Comparison of ENCODE assay signal across 16 cellular contexts in genomic region chr14:64191756-64192155, GRCh38.
DNase-seq lines count a peak whose midpoint lies in the region; ATAC-seq, FAIRE-seq and TF ChIP-seq lines count a peak whose summit lies in the region.
"Had no signal": no experiment of that assay in that cellular context is flagged by ENCODE, and none has a peak within 500 bp of the region (broad histone marks: within the 10 kb centered on the region; RNA-seq: fewer than 3 reads in every experiment).

No MANE protein-coding gene starts in this region.

- H3K4me1 ChIP-seq in PC-3 (ENCODE audit: insufficient read depth, low read length): peaks cover 4% of the 10 kb centered on the region; the same call in 1 of the 2 replicates
- peaks cover 3 to 21% (median 14%) of the 10 kb centered on the region in 4 experiments for H3K4me1 ChIP-seq in H1 (replicated peaks in 1 of 4; ENCODE audit: control insufficient read depth in 3 of 4, insufficient read depth in 4 of 4, low read length in 3 of 4)
- H3K4me1 ChIP-seq in osteoblast (ENCODE audit: insufficient read depth, low read length): peaks cover 3% of the 10 kb centered on the region

- no peak overlapping the region for H2BK20ac ChIP-seq in H1 (ENCODE audit: low read length)

- no peak overlapping the region for H3K56ac ChIP-seq in H1 (replicated peaks; ENCODE audit: insufficient read length, low read depth, low read length)

- no peak overlapping the region for H3K14ac ChIP-seq in H1 (ENCODE audit: insufficient read length)

- no peak overlapping the region for H4K5ac ChIP-seq in H1 (ENCODE audit: insufficient read length, low read depth, low read length)

- no TSS peak for BruUV-seq in PC-3 (replicated peaks; lab: Mats Ljungman, UMichigan)

- CTCF ChIA-PET in PC-3 (lab: Charles Lee) (no interaction called here), H1 (lab: Charles Lee; ENCODE audit: partially characterized antibody) (interaction anchor here (1.5 to 1.8 kb wide), 2 partner anchors 9 to 113 kb away, joined by 3 to 4 read pairs; no protein-coding TSS in a partner anchor)

- TF ChIP-seq RAD21 in H1 (IDR thresholded peaks at IDR 0.05 in 1 of 2, conservative IDR thresholded peaks at IDR 0.05 in 1 of 2; ENCODE audit: low read depth in 2 of 2, low read length in 2 of 2): no peak

- H2BK120ac ChIP-seq in H1 (replicated peaks; ENCODE audit: low read depth, low read length): no peak overlapping the region

- no peak overlapping the region for H3K18ac ChIP-seq in H1 (ENCODE audit: extremely low read depth, low read length)

- H3K9ac ChIP-seq in PC-3 (ENCODE audit: low read length): no peak overlapping the region
- no peak overlapping the region for H3K9ac ChIP-seq in H1 (replicated peaks in 1 of 4; ENCODE audit: extremely low read depth in 1 of 4, low read depth in 3 of 4, low read length in 3 of 4)
- H3K9ac ChIP-seq: KMS-11 had no signal

- no peaks in the 10 kb centered on the region; the same call in 1 of the 2 replicates for H3K23me2 ChIP-seq in H1 (ENCODE audit: low read depth, low read length)

- H3K79me1 ChIP-seq in H1 (ENCODE audit: low read depth, low read length): no peaks in the 10 kb centered on the region

- FAIRE-seq in H1 (lab: Jason Lieb, UNC): no peak
- FAIRE-seq: pancreas had no signal

- no peaks in the 10 kb centered on the region for H3K79me2 ChIP-seq in PC-3 (ENCODE audit: low read length)
- no peaks in the 10 kb centered on the region for H3K79me2 ChIP-seq in H1 (ENCODE audit: control insufficient read depth in 1 of 2, insufficient read depth in 2 of 2, low read length in 2 of 2)
- no peaks in the 10 kb centered on the region for H3K79me2 ChIP-seq in osteoblast (ENCODE audit: insufficient read depth, low read length)

- WGBS in H1 (ENCODE audit: extremely low coverage in 1 of 2, insufficient coverage in 1 of 2, insufficient read length in 1 of 2, insufficient replicate concordance in 2 of 2, low coverage in 1 of 2, low lambda C conversion rate in 2 of 2, missing lambda C conversion rate in 1 of 2), 2 experiments: 89% methylated on average over 2 of the region's 2 CpGs; no CpG with 5 or more reads in 1 of the 2 experiments

- no peaks in the 10 kb centered on the region for H3F3A ChIP-seq in PC-3 (ENCODE audit: low read length, unreplicated experiment)

- peak; percentile 90 for DNase-seq in EH (ENCODE audit: low read depth)
- peak; percentile 80 for DNase-seq in PC-3
- no peak for DNase-seq in H1 (ENCODE audit: low read depth in 1 of 2, low spot score in 2 of 2)
- DNase-seq in osteoblast (ENCODE audit: insufficient read length, low spot score, missing footprints): peak; percentile 85
- DNase-seq in T-helper 1 cell: no peak
- DNase-seq in AML-193 (lab: John Stamatoyannopoulos, UW): no peak
- no peak for DNase-seq in NCI-H128 (lab: John Stamatoyannopoulos, UW; ENCODE audit: unreplicated experiment)
- DNase-seq in OCI-M2 (lab: John Stamatoyannopoulos, UW; ENCODE audit: unreplicated experiment): no peak
- DNase-seq: activated CD4-positive, alpha-beta T cell treated with anti-CD3 and anti-CD28 coated beads, Interleukin-2, amount 10 ng/mL, durations not matched to agents 7 days and 5 days; DND-41; left colon; NCI-H510A; pancreas; stimulated activated CD4-positive, alpha-beta T cell treated with anti-CD3 and anti-CD28 coated beads, Interleukin-4, amount 100 ng/mL, for 4 hours had no signal

- H3K9me3 ChIP-seq in PC-3 (ENCODE audit: low read length) (no peaks in the 10 kb centered on the region), H1 (ENCODE audit: insufficient read depth in 2 of 2, low read depth in 1 of 2, low read length in 1 of 2) (no peaks in the 10 kb centered on the region), osteoblast (ENCODE audit: low read depth, low read length) (no peaks in the 10 kb centered on the region)
- H3K9me3 ChIP-seq: pancreas had no signal

- H2BK15ac ChIP-seq in H1 (ENCODE audit: low read length): no peak overlapping the region

- H2BK12ac ChIP-seq in H1 (ENCODE audit: low read depth, low read length): no peak overlapping the region

- POLR2A ChIA-PET in PC-3 (lab: Charles Lee; ENCODE audit: unreplicated experiment): no interaction called here
- POLR2A ChIA-PET in H1 (lab: Charles Lee; ENCODE audit: partially characterized antibody): interaction anchor here (1.2 kb wide), 1 partner anchor 48 kb away, joined by 3 read pairs; no protein-coding TSS in a partner anchor

- H3K4me3 ChIP-seq in PC-3 (ENCODE audit: low read length): no peak overlapping the region
- no peak overlapping the region for H3K4me3 ChIP-seq in H1 (ENCODE audit: extremely low read depth in 1 of 4, insufficient read depth in 2 of 4, low read depth in 3 of 4, low read length in 4 of 4)
- no peak overlapping the region for H3K4me3 ChIP-seq in osteoblast (ENCODE audit: insufficient read depth, low read length)
- H3K4me3 ChIP-seq: pancreas had no signal

- TF ChIP-seq POLR2A in H1 (IDR thresholded peaks at IDR 0.05; ENCODE audit: control extremely low read depth in 1 of 2, low read depth in 2 of 2, low read length in 2 of 2): no peak

- no peak overlapping the region for H2BK5ac ChIP-seq in H1 (ENCODE audit: low read depth, low read length)

- intact Hi-C loops in PC-3 (cut with micrococcal nuclease): no loop called here

- ATAC-seq in PC-3: peak; percentile 78
- ATAC-seq: activated naive CD4-positive, alpha-beta T cell treated with anti-CD3 and anti-CD28 coated beads, Interleukin-2, amount 50 U/mL, for 72 hours; left colon had no signal

- no peak overlapping the region for H2AK5ac ChIP-seq in H1 (ENCODE audit: low read depth, low read length)

- TF ChIP-seq CTCF in PC-3 (conservative IDR thresholded peaks at IDR 0.05; ENCODE audit: low read depth, low read length): no peak
- TF ChIP-seq CTCF in H1 (IDR thresholded peaks at IDR 0.05; ENCODE audit: control extremely low read depth in 1 of 3, insufficient read depth in 1 of 3, low read depth in 1 of 3, low read length in 3 of 3): no peak
- no peak for TF ChIP-seq CTCF in osteoblast (IDR thresholded peaks at IDR 0.05; ENCODE audit: extremely low read depth, low read depth, low read length)

- TF ChIP-seq EP300 in H1 (IDR thresholded peaks at IDR 0.05; ENCODE audit: borderline replicate concordance in 1 of 2, low read depth in 2 of 2, low read length in 2 of 2): no peak

- H4K20me1 ChIP-seq in PC-3 (ENCODE audit: low read length): no peaks in the 10 kb centered on the region
- H4K20me1 ChIP-seq in H1 (replicated peaks in 1 of 2; ENCODE audit: control insufficient read depth in 1 of 2, insufficient read depth in 2 of 2, low read length in 2 of 2): no peaks in the 10 kb centered on the region
- H4K20me1 ChIP-seq in osteoblast (ENCODE audit: insufficient read depth, low read length): no peaks in the 10 kb centered on the region

- H3K27ac ChIP-seq in PC-3 (ENCODE audit: low read length) (peak overlapping the region; percentile 8; the same call in 1 of the 2 replicates), H1 (ENCODE audit: low read depth, low read length) (no peak overlapping the region), osteoblast (ENCODE audit: low read depth, low read length) (no peak overlapping the region)
- H3K27ac ChIP-seq: KMS-11 had no signal

- H3K9me2 ChIP-seq in PC-3 (replicated peaks; ENCODE audit: low read length): no peaks in the 10 kb centered on the region

- H3K36me3 ChIP-seq in PC-3 (ENCODE audit: low read depth, low read length): no peaks in the 10 kb centered on the region
- H3K36me3 ChIP-seq in H1 (ENCODE audit: control insufficient read depth in 2 of 4, insufficient read depth in 4 of 4, low read length in 3 of 4): peaks cover 0 to 25% (median 1%) of the 10 kb centered on the region in 4 experiments; a peak in 6 of 8 replicates
- H3K36me3 ChIP-seq in osteoblast (ENCODE audit: insufficient read depth, low read length): no peaks in the 10 kb centered on the region
- H3K36me3 ChIP-seq: pancreas had no signal

- H3K27me3 ChIP-seq in PC-3 (ENCODE audit: low read length) (no peaks in the 10 kb centered on the region), H1 (replicated peaks in 1 of 4; ENCODE audit: control insufficient read depth in 3 of 4, extremely low read depth in 1 of 4, insufficient read depth in 3 of 4, low read length in 3 of 4) (no peaks in the 10 kb centered on the region), osteoblast (ENCODE audit: insufficient read depth, low read length) (no peaks in the 10 kb centered on the region)
- H3K27me3 ChIP-seq: pancreas had no signal

- no peak overlapping the region for H4K8ac ChIP-seq in H1 (ENCODE audit: extremely low read depth, insufficient read depth, low read length)

- H3K23ac ChIP-seq in H1 (ENCODE audit: insufficient read length): no peak overlapping the region

- H3K4me2 ChIP-seq in PC-3 (ENCODE audit: low read length): no peak overlapping the region
- H3K4me2 ChIP-seq in H1 (ENCODE audit: insufficient read depth in 1 of 2, low read depth in 2 of 2, low read length in 2 of 2): no peak overlapping the region
- H3K4me2 ChIP-seq in osteoblast (ENCODE audit: insufficient read depth, low read length): no peak overlapping the region
- H3K4me2 ChIP-seq: KMS-11 had no signal

- H4K91ac ChIP-seq in H1 (replicated peaks; ENCODE audit: insufficient read length, low read length): no peak overlapping the region

- H2AFZ ChIP-seq in PC-3 (ENCODE audit: low read length) (no peak overlapping the region), H1 (ENCODE audit: low read length) (no peak overlapping the region), osteoblast (ENCODE audit: low read length) (no peak overlapping the region)

- H3K4ac ChIP-seq in H1 (replicated peaks; ENCODE audit: insufficient read length, low read depth, low read length): no peak overlapping the region

TF ChIP-seq in H1, 55 proteins besides CTCF, POLR2A, EP300 and RAD21:
- TF ChIP-seq POLR2AphosphoS5 (IDR thresholded peaks at IDR 0.05; ENCODE audit: low read depth, low read length) (no peak), KDM1A (IDR thresholded peaks at IDR 0.05; ENCODE audit: borderline replicate concordance, low read length) (peak; percentile 37; the same call in 1 of the 2 replicates)

Comparison
In these comparisons a context has a peak if more than half of its experiments do, and no peak if none do; other contexts are left out.
1. DNase-seq: peak in EH (single experiment), PC-3 (single experiment) and osteoblast (single experiment); none in H1 (0 of 2), T-helper 1 cell (0 of 5), AML-193 (0 of 2), NCI-H128 (single experiment) and OCI-M2 (single experiment).